Comparison of ENCODE assay signal across 26 cellular contexts in genomic region chr22:41431656-41432055, GRCh38. TPM values are rescaled to one million over a fixed set of nuclear protein-coding genes. Genes with fewer than 3 reads are reported as not detected.
A peak's percentile ranks its signal among the peaks of the same experiment; 100 is the strongest.
DNase-seq lines count a peak whose midpoint lies in the region; ATAC-seq and TF ChIP-seq lines count a peak whose summit lies in the region.
"Had no signal": no experiment of that assay in that cellular context is flagged by ENCODE, and none has a peak within 500 bp of the region (broad histone marks: within the 10 kb centered on the region; RNA-seq: fewer than 3 reads in every experiment).

No MANE protein-coding gene starts in this region.

- no peaks in the 10 kb centered on the region for H3K27me3 Mint-ChIP-seq in activated T-cell treated with anti-CD3 and anti-CD28 coated beads, Interleukin-2, amount 50 U/mL, for 24 hours
- H3K27me3 Mint-ChIP-seq in activated B cell treated with CpG ODN at 0.5 μM for 24 hours, result no peaks in the 10 kb centered on the region
- no peaks in the 10 kb centered on the region for H3K27me3 Mint-ChIP-seq in memory B cell
- H3K27me3 Mint-ChIP-seq in stimulated activated naive B cell treated with anti-CD40 and anti-IgM and Interleukin-4, amounts not matched to agents 10 μg/mL and 1 μg/mL and 100 μg/mL, for 72 hours, result no peaks in the 10 kb centered on the region
- H3K27me3 Mint-ChIP-seq: activated naive CD8-positive, alpha-beta T cell treated with anti-CD3 and anti-CD28 coated beads, Interleukin-2, amount 10 ng/mL, durations not matched to agents 7 days and 5 days; CD8-positive, alpha-beta memory T cell; naive B cell; stimulated activated naive CD8-positive, alpha-beta T cell treated with anti-CD3 and anti-CD28 coated beads, Interleukin-15, amount 100 ng/mL, for 72 hours; T-cell had no signal

- intact Hi-C loops in activated B cell treated with CpG ODN at 0.5 μM for 24 hours (cut with micrococcal nuclease), result no loop called here

- peak overlapping the region; percentile 58 for H3K27ac Mint-ChIP-seq in activated T-cell treated with anti-CD3 and anti-CD28 coated beads, Interleukin-2, amount 50 U/mL, for 24 hours
- H3K27ac Mint-ChIP-seq in activated B cell treated with CpG ODN at 0.5 μM for 24 hours, result peak overlapping the region; percentile 53
- H3K27ac Mint-ChIP-seq in memory B cell, result peak overlapping the region; percentile 76
- peak overlapping the region; percentile 75 for H3K27ac Mint-ChIP-seq in stimulated activated naive B cell treated with anti-CD40 and anti-IgM and Interleukin-4, amounts not matched to agents 10 μg/mL and 1 μg/mL and 100 μg/mL, for 72 hours
- H3K27ac Mint-ChIP-seq: activated naive CD8-positive, alpha-beta T cell treated with anti-CD3 and anti-CD28 coated beads, Interleukin-2, amount 10 ng/mL, durations not matched to agents 7 days and 5 days had no signal

- H3K4me1 Mint-ChIP-seq in activated T-cell treated with anti-CD3 and anti-CD28 coated beads, Interleukin-2, amount 50 U/mL, for 24 hours (ENCODE audit: low read depth), result peaks cover 9% of the 10 kb centered on the region
- H3K4me1 Mint-ChIP-seq in activated B cell treated with CpG ODN at 0.5 μM for 24 hours, result peaks cover 12% of the 10 kb centered on the region
- peaks cover 16% of the 10 kb centered on the region for H3K4me1 Mint-ChIP-seq in memory B cell
- peaks cover 20 to 26% of the 10 kb centered on the region in 2 donors for H3K4me1 Mint-ChIP-seq in stimulated activated naive B cell treated with anti-CD40 and anti-IgM and Interleukin-4, amounts not matched to agents 10 μg/mL and 1 μg/mL and 100 μg/mL, for 72 hours

- ATAC-seq in activated B cell treated with CpG ODN at 0.5 μM for 24 hours (ENCODE audit: low read depth) (no peak), memory B cell (ENCODE audit: low read depth) (no peak), GM21825 (IDR thresholded peaks at IDR 0.05; ENCODE audit: unreplicated experiment) (no peak)
- no peak for ATAC-seq in stimulated activated naive B cell treated with anti-CD40 and anti-IgM and Interleukin-4, amounts not matched to agents 10 μg/mL and 1 μg/mL and 100 μg/mL, for 72 hours (replicated peaks)
- ATAC-seq: left colon; Panc1; stimulated activated naive CD8-positive, alpha-beta T cell treated with anti-CD3 and anti-CD28 coated beads, Interleukin-15, amount 100 ng/mL, for 72 hours; T-cell had no signal

- peaks cover 62% of the 10 kb centered on the region for H3K36me3 Mint-ChIP-seq in activated T-cell treated with anti-CD3 and anti-CD28 coated beads, Interleukin-2, amount 50 U/mL, for 24 hours (ENCODE audit: low read depth)
- H3K36me3 Mint-ChIP-seq in activated B cell treated with CpG ODN at 0.5 μM for 24 hours (ENCODE audit: low read depth) (peaks cover 64% of the 10 kb centered on the region), memory B cell (peaks cover 22% of the 10 kb centered on the region)
- H3K36me3 Mint-ChIP-seq in stimulated activated naive B cell treated with anti-CD40 and anti-IgM and Interleukin-4, amounts not matched to agents 10 μg/mL and 1 μg/mL and 100 μg/mL, for 72 hours, result peaks cover 28 to 58% of the 10 kb centered on the region in 2 donors

- no peak for DNase-seq in activated T-cell treated with anti-CD3 and anti-CD28 coated beads, Interleukin-2, amount 50 U/mL, for 24 hours
- DNase-seq in activated T-cell treated with anti-CD3 and anti-CD28 coated beads, Interleukin-2, amount 50 U/mL, for 48 hours, result no peak
- no peak for DNase-seq in activated B cell treated with CpG ODN at 0.5 μM for 24 hours
- no peak for DNase-seq in memory B cell (ENCODE audit: low spot score in 2 of 2)
- DNase-seq in stimulated activated naive B cell treated with anti-CD40 and anti-IgM and Interleukin-4, amounts not matched to agents 10 μg/mL and 1 μg/mL and 100 μg/mL, for 72 hours, result no peak
- DNase-seq in NCI-H510A (lab: John Stamatoyannopoulos, UW), result no peak
- no peak for DNase-seq in activated effector memory CD4-positive, alpha-beta T cell treated with Interleukin-2 at 50 U/mL for 16 hours
- DNase-seq: activated CD4-positive, alpha-beta T cell treated with anti-CD3 and anti-CD28 coated beads for 4 hours; activated naive CD8-positive, alpha-beta T cell treated with anti-CD3 and anti-CD28 coated beads, Interleukin-2, amount 10 ng/mL, durations not matched to agents 7 days and 5 days; AML-193; CD8-positive, alpha-beta memory T cell; erythroblast; left colon; mesendoderm; naive B cell; NCI-H146; NCI-H526; ovary; right cardiac atrium; SIG-M5; stimulated activated CD4-positive, alpha-beta T cell treated with anti-CD3 and anti-CD28 coated beads, Interleukin-12 subunit alpha, Interleukin-12 subunit beta, amount 100 ng/mL, for 4 hours; stimulated activated CD4-positive, alpha-beta T cell treated with anti-CD3 and anti-CD28 coated beads, Interleukin-4, amount 100 ng/mL, for 4 hours; stimulated activated naive CD8-positive, alpha-beta T cell treated with anti-CD3 and anti-CD28 coated beads, Interleukin-15, amount 100 ng/mL, for 72 hours; T-cell had no signal

- POLR2A ChIA-PET in activated B cell treated with CpG ODN at 0.5 μM for 24 hours (lab: Charles Lee), result no interaction called here

- no peak overlapping the region for H3K4me3 Mint-ChIP-seq in activated T-cell treated with anti-CD3 and anti-CD28 coated beads, Interleukin-2, amount 50 U/mL, for 24 hours
- H3K4me3 Mint-ChIP-seq in activated B cell treated with CpG ODN at 0.5 μM for 24 hours, result no peak overlapping the region
- no peak overlapping the region for H3K4me3 Mint-ChIP-seq in memory B cell
- peak overlapping the region in 1 of 2 donors; percentile 29 for H3K4me3 Mint-ChIP-seq in stimulated activated naive B cell treated with anti-CD40 and anti-IgM and Interleukin-4, amounts not matched to agents 10 μg/mL and 1 μg/mL and 100 μg/mL, for 72 hours
- H3K4me3 Mint-ChIP-seq: activated naive CD8-positive, alpha-beta T cell treated with anti-CD3 and anti-CD28 coated beads, Interleukin-2, amount 10 ng/mL, durations not matched to agents 7 days and 5 days; CD8-positive, alpha-beta memory T cell; naive B cell; stimulated activated naive CD8-positive, alpha-beta T cell treated with anti-CD3 and anti-CD28 coated beads, Interleukin-15, amount 100 ng/mL, for 72 hours; T-cell had no signal

- no peaks in the 10 kb centered on the region for H3K9me3 Mint-ChIP-seq in activated T-cell treated with anti-CD3 and anti-CD28 coated beads, Interleukin-2, amount 50 U/mL, for 24 hours
- no peaks in the 10 kb centered on the region for H3K9me3 Mint-ChIP-seq in activated B cell treated with CpG ODN at 0.5 μM for 24 hours
- no peaks in the 10 kb centered on the region for H3K9me3 Mint-ChIP-seq in memory B cell
- H3K9me3 Mint-ChIP-seq in stimulated activated naive B cell treated with anti-CD40 and anti-IgM and Interleukin-4, amounts not matched to agents 10 μg/mL and 1 μg/mL and 100 μg/mL, for 72 hours, result no peaks in the 10 kb centered on the region
- H3K9me3 Mint-ChIP-seq: activated naive CD8-positive, alpha-beta T cell treated with anti-CD3 and anti-CD28 coated beads, Interleukin-2, amount 10 ng/mL, durations not matched to agents 7 days and 5 days; CD8-positive, alpha-beta memory T cell; naive B cell; stimulated activated naive CD8-positive, alpha-beta T cell treated with anti-CD3 and anti-CD28 coated beads, Interleukin-15, amount 100 ng/mL, for 72 hours; T-cell had no signal

- CTCF ChIA-PET in activated B cell treated with CpG ODN at 0.5 μM for 24 hours (lab: Charles Lee), result no interaction called here

- no peak for TF ChIP-seq CTCF in activated B cell treated with CpG ODN at 0.5 μM for 24 hours (IDR thresholded peaks at IDR 0.05)

RNA-seq across cellular contexts. Expression of gene TOB2, which starts 14.9 kb away (rescaled TPM):
- 53.7 and 60.3 TPM in 2 replicates for total RNA-seq in activated B cell treated with CpG ODN at 0.5 μM for 24 hours

RNA-seq across cellular contexts. Expression of gene PHF5A, which starts 36.8 kb away (rescaled TPM):
- total RNA-seq in activated B cell treated with CpG ODN at 0.5 μM for 24 hours, result 47.4 and 54.0 TPM in 2 replicates

RNA-seq across cellular contexts. Expression of gene ACO2, which starts 37.3 kb away (rescaled TPM):
- 152 and 153 TPM in 2 replicates for total RNA-seq in activated B cell treated with CpG ODN at 0.5 μM for 24 hours

RNA-seq across cellular contexts. Expression of gene TEF, which starts 49.9 kb away (rescaled TPM):
- 5.1 and 5.2 TPM in 2 replicates for total RNA-seq in activated B cell treated with CpG ODN at 0.5 μM for 24 hours
